In the genomic region with DNA sequence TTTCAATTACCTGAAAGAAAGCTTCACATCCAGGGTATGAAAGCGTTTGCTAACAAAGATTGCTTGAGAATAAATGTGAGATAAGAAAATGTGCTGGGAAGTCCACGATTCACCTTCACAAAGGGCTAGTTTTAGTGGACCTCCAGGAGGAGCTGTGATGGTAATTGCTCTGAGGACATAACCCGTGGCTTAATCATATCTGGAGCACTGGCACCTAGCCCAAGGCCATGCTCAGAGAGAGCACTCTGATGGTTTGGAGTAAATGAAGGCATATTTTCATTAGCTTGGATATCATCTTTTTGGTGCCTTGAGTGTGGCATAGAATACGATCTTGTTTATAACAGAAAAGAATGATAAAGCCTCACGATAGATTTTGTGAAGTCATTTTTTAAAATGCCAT, we compare ENCODE assay signal across 18 cellular contexts. TPM values are rescaled to one million over a fixed set of nuclear protein-coding genes. Genes with fewer than 3 reads are reported as not detected.
DNase-seq lines count a peak whose midpoint lies in the region; TF ChIP-seq lines count a peak whose summit lies in the region.
"Had no signal": no experiment of that assay in that cellular context is flagged by ENCODE, and none has a peak within 500 bp of the region (broad histone marks: within the 10 kb centered on the region; RNA-seq: fewer than 3 reads in every experiment).

No MANE protein-coding gene starts in this region.

- DNase-seq in DMS 273 (lab: John Stamatoyannopoulos, UW; ENCODE audit: unreplicated experiment) (peak; percentile 4), DMS 273 treated with DMSO at 0.1 percent for 48 hours (lab: John Stamatoyannopoulos, UW) (no peak), NCI-H226 (peak; percentile 52), cerebellar cortex (ENCODE audit: low spot score) (peak; percentile 18), ovary (peak; percentile 59 to 77 (median 74)), NCI-H1417 (lab: John Stamatoyannopoulos, UW) (no peak), NCI-H526 treated with DMSO at 0.1 percent for 48 hours (lab: John Stamatoyannopoulos, UW) (no peak), D341Med (ENCODE audit: low spot score) (no peak)
- DNase-seq: activated CD4-positive, CD25-positive, alpha-beta regulatory T cell treated with anti-CD3 and anti-CD28 coated beads, Interleukin-2, amount 50 U/mL, for 72 hours; activated naive CD8-positive, alpha-beta T cell treated with anti-CD3 and anti-CD28 coated beads for 36 hours; COR-L47; dermis blood vessel endothelial cell; H7; NCI-H1436 treated with DMSO at 0.1 percent for 48 hours; NCI-H446 treated with DMSO at 0.1 percent for 48 hours; upper lobe of right lung had no signal

- intact Hi-C loops in ovary (cut with DNase I) = no loop called here

- no peak for TF ChIP-seq CTCF in ovary (IDR thresholded peaks at IDR 0.05)

- H3K4me3 ChIP-seq in ovary = no peak overlapping the region
- H3K4me3 ChIP-seq: upper lobe of right lung had no signal

- 6 to 19% (median 7%) methylated on average over 5 of the region's 5 CpGs for WGBS in ovary, 3 donors

- no peak overlapping the region for H3K27ac ChIP-seq in ovary
- H3K27ac ChIP-seq: 22Rv1, KMS-11, upper lobe of right lung had no signal

- peaks cover 2% of the 10 kb centered on the region for H3K4me1 ChIP-seq in ovary (ENCODE audit: insufficient read depth)
- H3K4me1 ChIP-seq: upper lobe of right lung had no signal

- no peak for TF ChIP-seq EP300 in ovary (IDR thresholded peaks at IDR 0.05)

- no peaks in the 10 kb centered on the region for H3K9me3 ChIP-seq in ovary
- H3K9me3 ChIP-seq: upper lobe of right lung had no signal

- TF ChIP-seq POLR2A in ovary (IDR thresholded peaks at IDR 0.05) = no peak

- H3K27me3 ChIP-seq in ovary = no peaks in the 10 kb centered on the region
- H3K27me3 ChIP-seq: upper lobe of right lung had no signal

- no peaks in the 10 kb centered on the region for H3K36me3 ChIP-seq in ovary
- H3K36me3 ChIP-seq: upper lobe of right lung had no signal

RNA-seq across cellular contexts. Expression of gene BACH2, which starts 46.9 kb away (rescaled TPM):
- 10 to 100 TPM in 5 of 7 donors, 1 to 10 TPM in 2; 7.4 to 19.2 (median 16.1) TPM for total RNA-seq in ovary
- 1 to 10 TPM; 2.6 to 3.2 TPM for polyA plus RNA-seq in ovary

Comparison
In these comparisons a context has a peak if more than half of its experiments do, and no peak if none do; other contexts are left out.
1. DNase-seq: peak in DMS 273 (single experiment), NCI-H226 (single experiment), cerebellar cortex (single experiment) and ovary (5 of 5); none in DMS 273 treated with DMSO at 0.1 percent for 48 hours (single experiment), NCI-H1417 (0 of 3), NCI-H526 treated with DMSO at 0.1 percent for 48 hours (single experiment) and D341Med (single experiment).